In the genomic region with DNA sequence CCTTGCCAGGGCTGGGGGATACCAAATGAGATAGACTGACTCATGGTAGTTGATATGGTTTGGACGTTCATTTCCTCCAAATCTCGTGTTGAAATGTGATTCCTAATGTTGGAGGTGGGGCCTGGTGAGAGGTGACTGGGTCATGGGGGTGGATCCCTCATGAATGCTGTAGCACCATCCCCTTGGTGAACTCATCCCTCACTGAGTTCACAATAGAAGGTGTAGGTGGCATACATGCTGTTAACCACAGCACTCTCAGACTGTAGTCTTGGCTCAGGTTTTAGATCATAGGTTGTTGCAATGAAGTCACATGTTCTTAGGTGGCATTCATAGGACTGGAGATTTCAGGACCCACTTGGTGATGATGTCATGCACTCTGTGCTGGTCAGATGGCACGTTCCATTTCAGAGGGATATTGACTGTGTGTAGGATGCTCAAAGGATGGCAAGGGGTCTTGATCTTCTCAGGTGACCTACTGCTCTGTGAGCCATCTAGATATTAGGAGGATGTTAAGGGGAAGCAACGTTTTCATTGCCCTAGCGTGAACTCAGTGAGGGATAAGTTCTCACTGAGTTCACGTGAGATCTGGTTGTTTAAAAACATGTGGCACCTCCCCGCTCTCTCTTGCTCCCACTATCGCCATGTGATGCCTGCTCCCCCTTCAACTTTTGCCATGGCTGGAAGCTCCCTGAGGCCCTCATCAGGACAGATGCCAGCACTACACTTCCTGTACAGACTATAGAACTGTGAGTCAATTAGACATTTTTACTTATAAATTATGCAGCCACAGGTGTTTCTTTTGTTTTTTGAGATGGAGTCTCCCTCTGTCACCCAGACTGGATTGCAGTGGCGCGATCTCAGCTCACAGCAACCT, we compare ENCODE assay signal across 17 cellular contexts.
DNase-seq lines count a peak whose midpoint lies in the region; ATAC-seq, FAIRE-seq and TF ChIP-seq lines count a peak whose summit lies in the region.
"Had no signal": no experiment of that assay in that cellular context is flagged by ENCODE, and none has a peak within 500 bp of the region (broad histone marks: within the 10 kb centered on the region; RNA-seq: fewer than 3 reads in every experiment).

No MANE protein-coding gene starts in this region.

- TF ChIP-seq CTCF in mammary epithelial cell (conservative IDR thresholded peaks at IDR 0.05 in 1 of 2, IDR thresholded peaks at IDR 0.05 in 1 of 2; ENCODE audit: extremely low read depth in 1 of 2, insufficient read depth in 1 of 2, low read depth in 1 of 2, low read length in 2 of 2) = peak in 1 of 2 donors; percentile 4
- no peak for TF ChIP-seq CTCF in MCF 10A (IDR thresholded peaks at IDR 0.05; ENCODE audit: unreplicated experiment)
- peak; percentile 48 for TF ChIP-seq CTCF in Loucy (conservative IDR thresholded peaks at IDR 0.05; ENCODE audit: low read length)
- no peak for TF ChIP-seq CTCF in bronchial epithelial cell (IDR thresholded peaks at IDR 0.05; ENCODE audit: insufficient read depth, low read length, severe bottlenecking)
- no peak for TF ChIP-seq CTCF in upper lobe of right lung (IDR thresholded peaks at IDR 0.05)

- peaks cover 10% of the 10 kb centered on the region for H3K4me1 Mint-ChIP-seq in MCF 10A (ENCODE audit: insufficient read depth, unreplicated experiment)
- H3K4me1 Mint-ChIP-seq: activated CD4-positive, alpha-beta T cell treated with anti-CD3 and anti-CD28 coated beads, Interleukin-2, amount 10 ng/mL, durations not matched to agents 7 days and 5 days; B cell; naive thymus-derived CD8-positive, alpha-beta T cell had no signal

- H3K79me2 ChIP-seq in mammary epithelial cell (ENCODE audit: insufficient read depth, low read length) (no peaks in the 10 kb centered on the region), Loucy (ENCODE audit: insufficient read depth, low read length) (no peaks in the 10 kb centered on the region)

- no peak overlapping the region for H3K4me2 ChIP-seq in mammary epithelial cell (ENCODE audit: insufficient read depth, low read depth, low read length)
- H3K4me2 ChIP-seq in Loucy (ENCODE audit: low read depth, low read length, poor library complexity, severe bottlenecking) = no peak overlapping the region

- ATAC-seq in upper lobe of right lung = no peak
- ATAC-seq in HG02870 (IDR thresholded peaks at IDR 0.05; ENCODE audit: unreplicated experiment) = no peak
- ATAC-seq: naive thymus-derived CD8-positive, alpha-beta T cell had no signal

- H4K20me1 ChIP-seq in mammary epithelial cell (ENCODE audit: insufficient read depth, low read length) (no peaks in the 10 kb centered on the region), Loucy (ENCODE audit: insufficient read depth, low read length, poor library complexity, severe bottlenecking) (no peaks in the 10 kb centered on the region)

- no peaks in the 10 kb centered on the region for H3K27me3 Mint-ChIP-seq in MCF 10A (ENCODE audit: insufficient read depth, unreplicated experiment)

- H3K36me3 ChIP-seq in mammary epithelial cell (ENCODE audit: insufficient read depth, low read length) (no peaks in the 10 kb centered on the region), Loucy (ENCODE audit: insufficient read depth, low read length) (no peaks in the 10 kb centered on the region), bronchial epithelial cell (ENCODE audit: control insufficient read depth, insufficient read depth, low read length) (no peaks in the 10 kb centered on the region), upper lobe of right lung (no peaks in the 10 kb centered on the region)
- no peaks in the 10 kb centered on the region for H3K36me3 ChIP-seq in effector memory CD4-positive, alpha-beta T cell (ENCODE audit: control insufficient read depth, insufficient read depth, low read length)

- no peaks in the 10 kb centered on the region for H3K9me3 Mint-ChIP-seq in MCF 10A (ENCODE audit: unreplicated experiment)
- H3K9me3 Mint-ChIP-seq: activated CD4-positive, alpha-beta T cell treated with anti-CD3 and anti-CD28 coated beads, Interleukin-2, amount 10 ng/mL, durations not matched to agents 7 days and 5 days; naive thymus-derived CD8-positive, alpha-beta T cell had no signal

- BruUV-seq in mammary epithelial cell (replicated peaks; lab: Mats Ljungman, UMichigan) (no TSS peak), MCF 10A (replicated peaks; lab: Mats Ljungman, UMichigan) (no TSS peak)

- H3K36me3 Mint-ChIP-seq in MCF 10A (ENCODE audit: insufficient read depth, unreplicated experiment) = peaks cover 5% of the 10 kb centered on the region
- H3K36me3 Mint-ChIP-seq: naive thymus-derived CD8-positive, alpha-beta T cell had no signal

- 65% methylated on average over 9 of the region's 10 CpGs for WGBS in mammary epithelial cell (ENCODE audit: low coverage, missing lambda C conversion rate)

- H3K9ac ChIP-seq in mammary epithelial cell (ENCODE audit: insufficient read depth, low read length) = no peak overlapping the region
- H3K9ac ChIP-seq in Loucy (ENCODE audit: low read depth, low read length, poor library complexity, severe bottlenecking) = no peak overlapping the region

- H3K4me1 ChIP-seq in mammary epithelial cell (ENCODE audit: insufficient read depth, low read length) (peaks cover 23% of the 10 kb centered on the region), Loucy (ENCODE audit: insufficient read depth, low read length, poor library complexity, severe bottlenecking) (no peaks in the 10 kb centered on the region), upper lobe of right lung (no peaks in the 10 kb centered on the region)
- no peaks in the 10 kb centered on the region for H3K4me1 ChIP-seq in effector memory CD4-positive, alpha-beta T cell (ENCODE audit: control insufficient read depth, insufficient read depth, low read length, poor library complexity, severe bottlenecking)

- H3K4me3 ChIP-seq in mammary epithelial cell (replicated peaks in 1 of 3; ENCODE audit: insufficient read depth in 1 of 3, low read depth in 2 of 3, low read length in 3 of 3) (no peak overlapping the region), Loucy (ENCODE audit: low read length, poor library complexity, severe bottlenecking) (no peak overlapping the region), bronchial epithelial cell (ENCODE audit: low read depth, low read length) (no peak overlapping the region), upper lobe of right lung (no peak overlapping the region)
- H3K4me3 ChIP-seq in effector memory CD4-positive, alpha-beta T cell (ENCODE audit: insufficient read depth, low read depth, low read length, poor library complexity, severe bottlenecking) = no peak overlapping the region

- peak; percentile 72 for DNase-seq in mammary epithelial cell
- DNase-seq in MCF 10A (ENCODE audit: unreplicated experiment) = no peak
- DNase-seq in bronchial epithelial cell (ENCODE audit: low read depth) = peak; percentile 80
- DNase-seq in upper lobe of right lung = peak; percentile 16
- no peak for DNase-seq in NCI-H1436 treated with DMSO at 0.1 percent for 48 hours (lab: John Stamatoyannopoulos, UW)
- DNase-seq in effector memory CD4-positive, alpha-beta T cell = no peak
- DNase-seq: activated CD4-positive, alpha-beta T cell treated with anti-CD3 and anti-CD28 coated beads, Interleukin-2, amount 10 ng/mL, durations not matched to agents 7 days and 5 days; activated gamma-delta T cell; GOT3; MM.1S; naive thymus-derived CD8-positive, alpha-beta T cell; NCI-H2227 treated with DMSO at 0.1 percent for 48 hours; stimulated activated CD4-positive, alpha-beta T cell treated with anti-CD3 and anti-CD28 coated beads, Interleukin-2, amount 100 ng/mL, for 24 hours had no signal

- H3K27ac ChIP-seq in mammary epithelial cell (ENCODE audit: insufficient read depth, low read depth, low read length) (no peak overlapping the region), upper lobe of right lung (no peak overlapping the region)
- no peak overlapping the region for H3K27ac ChIP-seq in effector memory CD4-positive, alpha-beta T cell (ENCODE audit: insufficient read depth, low read length, poor library complexity, severe bottlenecking)

- H3K9me3 ChIP-seq in mammary epithelial cell (replicated peaks; ENCODE audit: insufficient read depth, low read length) (no peaks in the 10 kb centered on the region), Loucy (ENCODE audit: insufficient read depth, low read depth, low read length) (no peaks in the 10 kb centered on the region), upper lobe of right lung (no peaks in the 10 kb centered on the region)
- no peaks in the 10 kb centered on the region for H3K9me3 ChIP-seq in effector memory CD4-positive, alpha-beta T cell (ENCODE audit: control insufficient read depth, low read length)

- intact Hi-C loops in mammary epithelial cell (cut with micrococcal nuclease) (no loop called here), MCF 10A (cut with micrococcal nuclease) (no loop called here), upper lobe of right lung (cut with DNase I) (no loop called here)

- FAIRE-seq in bronchial epithelial cell (lab: Jason Lieb, UNC) = peak; percentile 99
- FAIRE-seq: RCC 7860 had no signal

- no peaks in the 10 kb centered on the region for H3K9me2 ChIP-seq in Loucy (replicated peaks; ENCODE audit: low read depth, low read length)

- dilution Hi-C loops in mammary epithelial cell (cut with HindIII; ENCODE audit: low sequenced_read_pairs) = no loop called here

- H3K4me3 Mint-ChIP-seq in MCF 10A (ENCODE audit: unreplicated experiment) = no peak overlapping the region
- H3K4me3 Mint-ChIP-seq: activated CD4-positive, alpha-beta T cell treated with anti-CD3 and anti-CD28 coated beads, Interleukin-2, amount 10 ng/mL, durations not matched to agents 7 days and 5 days; B cell; naive thymus-derived CD8-positive, alpha-beta T cell had no signal

- no peak overlapping the region for H3K27ac Mint-ChIP-seq in MCF 10A (ENCODE audit: low read depth, unreplicated experiment)
- H3K27ac Mint-ChIP-seq: activated CD4-positive, alpha-beta T cell treated with anti-CD3 and anti-CD28 coated beads, Interleukin-2, amount 10 ng/mL, durations not matched to agents 7 days and 5 days; B cell; naive thymus-derived CD8-positive, alpha-beta T cell had no signal

- H2AFZ ChIP-seq in mammary epithelial cell (ENCODE audit: low read depth, low read length) (no peak overlapping the region), Loucy (ENCODE audit: low read length) (no peak overlapping the region)

- CTCF ChIA-PET in mammary epithelial cell (lab: Charles Lee; ENCODE audit: low non-redundant PET) = no interaction called here
- CTCF ChIA-PET in MCF 10A (lab: Yijun Ruan, JAX) = no interaction called here

- H3F3A ChIP-seq in Loucy (ENCODE audit: low read depth) = no peaks in the 10 kb centered on the region

- H3K27me3 ChIP-seq in mammary epithelial cell (ENCODE audit: insufficient read depth, low read length) = no peaks in the 10 kb centered on the region
- no peaks in the 10 kb centered on the region for H3K27me3 ChIP-seq in Loucy (ENCODE audit: insufficient read depth, low read length, poor library complexity, severe bottlenecking)
- H3K27me3 ChIP-seq in bronchial epithelial cell (ENCODE audit: control insufficient read depth, insufficient read depth, low read length) = no peaks in the 10 kb centered on the region
- no peaks in the 10 kb centered on the region for H3K27me3 ChIP-seq in upper lobe of right lung
- no peaks in the 10 kb centered on the region for H3K27me3 ChIP-seq in effector memory CD4-positive, alpha-beta T cell (replicated peaks; ENCODE audit: control insufficient read depth, insufficient read depth, low read length, poor library complexity, severe bottlenecking)

- in situ Hi-C loops in mammary epithelial cell (cut with MboI; ENCODE audit: low sequenced_read_pairs in 2 of 2) = loop anchor here in 1 of 2 donors (25.0 kb wide), 1 partner anchor 325 kb away; no protein-coding TSS in a partner anchor

- POLR2A ChIA-PET in MCF 10A (lab: Yijun Ruan, JAX) = no interaction called here

Comparison
In these comparisons a context has a peak if more than half of its experiments do, and no peak if none do; other contexts are left out.
1. DNase-seq: peak in mammary epithelial cell (single experiment), bronchial epithelial cell (single experiment) and upper lobe of right lung (single experiment); none in MCF 10A (single experiment), NCI-H1436 treated with DMSO at 0.1 percent for 48 hours (single experiment) and effector memory CD4-positive, alpha-beta T cell (0 of 3).